7 cellular contexts compared by ENCODE assay signal in genomic region chr12:68612245-68612644, GRCh38. TPM values are rescaled to one million over a fixed set of nuclear protein-coding genes. Genes with fewer than 3 reads are reported as not detected.
A peak's percentile ranks its signal among the peaks of the same experiment; 100 is the strongest.
DNase-seq lines count a peak whose midpoint lies in the region; ATAC-seq and TF ChIP-seq lines count a peak whose summit lies in the region.

No MANE protein-coding gene starts in this region.

- H3K9me3 ChIP-seq in iPS-15b (ENCODE audit: control insufficient read depth, insufficient read depth, low read length) = no peaks in the 10 kb centered on the region

- H3K9ac ChIP-seq in iPS-15b (ENCODE audit: low read depth, low read length) = peak overlapping the region; percentile 84

- H3K9me3 Mint-ChIP-seq in activated CD4-positive, alpha-beta memory T cell treated with anti-CD3 and anti-CD28 coated beads for 36 hours = no peaks in the 10 kb centered on the region
- H3K9me3 Mint-ChIP-seq in stimulated activated naive CD8-positive, alpha-beta T cell treated with anti-CD3 and anti-CD28 coated beads, Interleukin-15, amount 100 ng/mL, for 72 hours = no peaks in the 10 kb centered on the region

- H3K27ac ChIP-seq in HL-60 (replicated peaks) = peak overlapping the region; percentile 95

- POLR2A ChIA-PET in activated CD4-positive, alpha-beta memory T cell treated with anti-CD3 and anti-CD28 coated beads for 36 hours (lab: Charles Lee) = interaction anchor here (0.7 to 4.3 kb wide), 18 partner anchors 9 to 584 kb away, joined by 3 to 34 read pairs (median 4); partner anchors contain the start of gene MDM2

- H3K4me1 Mint-ChIP-seq in activated CD4-positive, alpha-beta memory T cell treated with anti-CD3 and anti-CD28 coated beads for 36 hours (ENCODE audit: low read depth) = peaks cover 47% of the 10 kb centered on the region
- peaks cover 55% of the 10 kb centered on the region for H3K4me1 Mint-ChIP-seq in stimulated activated naive CD8-positive, alpha-beta T cell treated with anti-CD3 and anti-CD28 coated beads, Interleukin-15, amount 100 ng/mL, for 72 hours

- peaks cover 29% of the 10 kb centered on the region for H3K36me3 Mint-ChIP-seq in activated CD4-positive, alpha-beta memory T cell treated with anti-CD3 and anti-CD28 coated beads for 36 hours

- no peaks in the 10 kb centered on the region for H3K27me3 Mint-ChIP-seq in activated CD4-positive, alpha-beta memory T cell treated with anti-CD3 and anti-CD28 coated beads for 36 hours
- no peaks in the 10 kb centered on the region for H3K27me3 Mint-ChIP-seq in stimulated activated naive CD8-positive, alpha-beta T cell treated with anti-CD3 and anti-CD28 coated beads, Interleukin-15, amount 100 ng/mL, for 72 hours

- H3K36me3 ChIP-seq in iPS-15b (ENCODE audit: control insufficient read depth, insufficient read depth, low read length) = no peaks in the 10 kb centered on the region

- TF ChIP-seq CTCF in HL-60 (IDR thresholded peaks at IDR 0.05; ENCODE audit: insufficient read depth, low read length) = no peak

- H3K27ac Mint-ChIP-seq in activated CD4-positive, alpha-beta memory T cell treated with anti-CD3 and anti-CD28 coated beads for 36 hours = peak overlapping the region; percentile 98
- H3K27ac Mint-ChIP-seq in stimulated activated naive CD8-positive, alpha-beta T cell treated with anti-CD3 and anti-CD28 coated beads, Interleukin-15, amount 100 ng/mL, for 72 hours = peak overlapping the region; percentile 98 to 99

- DNase-seq in HL-60 (ENCODE audit: low read depth in 1 of 2, low spot score in 1 of 2) = no peak
- DNase-seq in activated CD4-positive, alpha-beta memory T cell treated with anti-CD3 and anti-CD28 coated beads for 36 hours = no peak
- no peak for DNase-seq in stimulated activated naive CD8-positive, alpha-beta T cell treated with anti-CD3 and anti-CD28 coated beads, Interleukin-15, amount 100 ng/mL, for 72 hours
- DNase-seq in iPS-NIHi11 (ENCODE audit: low spot score) = no peak
- DNase-seq in NCI-H2107 (lab: John Stamatoyannopoulos, UW) = no peak
- no peak for DNase-seq in NCI-H510A (lab: John Stamatoyannopoulos, UW)

- CTCF ChIA-PET in activated CD4-positive, alpha-beta memory T cell treated with anti-CD3 and anti-CD28 coated beads for 36 hours (lab: Charles Lee) = interaction anchor here (1.0 to 1.5 kb wide), 4 partner anchors 29 to 281 kb away, joined by 3 to 5 read pairs (median 4); no protein-coding TSS in a partner anchor

- intact Hi-C loops in activated CD4-positive, alpha-beta memory T cell treated with anti-CD3 and anti-CD28 coated beads for 36 hours (cut with micrococcal nuclease) = loop anchor here (1.0 to 10.0 kb wide), 10 partner anchors 29 to 495 kb away; partner anchors contain the start of genes IL26, MDM2 and NUP107

- peak; percentile 13 for ATAC-seq in stimulated activated naive CD8-positive, alpha-beta T cell treated with anti-CD3 and anti-CD28 coated beads, Interleukin-15, amount 100 ng/mL, for 72 hours

- H3K4me3 ChIP-seq in HL-60 (replicated peaks; ENCODE audit: insufficient read depth, low read length) (peak overlapping the region; percentile 70), iPS-15b (ENCODE audit: low read depth, low read length) (peak overlapping the region; percentile 87)

- peak overlapping the region; percentile 94 for H3K4me3 Mint-ChIP-seq in activated CD4-positive, alpha-beta memory T cell treated with anti-CD3 and anti-CD28 coated beads for 36 hours
- peak overlapping the region; percentile 98 for H3K4me3 Mint-ChIP-seq in stimulated activated naive CD8-positive, alpha-beta T cell treated with anti-CD3 and anti-CD28 coated beads, Interleukin-15, amount 100 ng/mL, for 72 hours

- peaks cover 12% of the 10 kb centered on the region for H3K4me1 ChIP-seq in iPS-15b (ENCODE audit: control insufficient read depth, insufficient read depth, low read length)

- H3K27me3 ChIP-seq in HL-60 (ENCODE audit: insufficient read depth, poor library complexity, severe bottlenecking) (no peaks in the 10 kb centered on the region), iPS-15b (ENCODE audit: control insufficient read depth, insufficient read depth, low read length) (no peaks in the 10 kb centered on the region)

RNA-seq across cellular contexts. Expression of gene RAP1B, which starts 1.5 kb away (rescaled TPM):
- total RNA-seq in activated CD4-positive, alpha-beta memory T cell treated with anti-CD3 and anti-CD28 coated beads for 36 hours = 100 to 1,000 TPM; 211 to 213 TPM
